Comparison of ENCODE assay signal across 22 cellular contexts in genomic region chr7:102055181-102055976, GRCh38.
"Had no signal": no experiment of that assay in that cellular context is flagged by ENCODE, and none has a peak within 500 bp of the region (broad histone marks: within the 10 kb centered on the region; RNA-seq: fewer than 3 reads in every experiment).

No MANE protein-coding gene starts in this region.

- H2AFZ ChIP-seq: PC-9 had no signal

- H3K4me3 ChIP-seq: breast epithelium, MG63, PC-9 had no signal

- DNase-seq: activated CD4-positive, alpha-beta T cell treated with anti-CD3 and anti-CD28 coated beads for 4 hours; activated CD4-positive, alpha-beta T cell treated with anti-CD3 and anti-CD28 coated beads, Interleukin-2, amount 50 U/mL, for 4 hours; activated CD8-positive, alpha-beta memory T cell treated with anti-CD3 and anti-CD28 coated beads, Interleukin-2, amount 50 U/mL, for 48 hours; activated CD8-positive, alpha-beta T cell treated with anti-CD3 and anti-CD28 coated beads, Interleukin-2, amount 10 ng/mL, durations not matched to agents 7 days and 5 days; activated naive CD4-positive, alpha-beta T cell; activated T-cell treated with anti-CD3 and anti-CD28 coated beads, Interleukin-2, amount 50 U/mL, for 1 hour; aorta; caudate nucleus; MG63; MV-4-11; NCI-H1092 treated with DMSO at 0.1 percent for 48 hours; NCI-H1417 treated with DMSO at 0.1 percent for 48 hours; NCI-H1694; NCI-H2029; NCI-H2107; NCI-H2171 treated with DMSO at 0.1 percent for 48 hours; NCI-H226; NCI-H510A; NCI-H526 treated with DMSO at 0.1 percent for 48 hours; PC-9; SHP77 treated with DMSO at 0.1 percent for 48 hours had no signal

- ATAC-seq: activated CD8-positive, alpha-beta T cell treated with anti-CD3 and anti-CD28 coated beads, Interleukin-2, amount 10 ng/mL, durations not matched to agents 7 days and 5 days had no signal

- H3K27ac ChIP-seq: breast epithelium, PC-9 had no signal

- H3K9me3 ChIP-seq: MG63 had no signal

- H3K36me3 ChIP-seq: breast epithelium, MG63 had no signal

- H3K4me2 ChIP-seq: PC-9 had no signal

- H3K4me1 ChIP-seq: breast epithelium had no signal

- H3K27me3 ChIP-seq: breast epithelium, MG63 had no signal
